ENCODE assay signal across 28 cellular contexts in the genomic region with DNA sequence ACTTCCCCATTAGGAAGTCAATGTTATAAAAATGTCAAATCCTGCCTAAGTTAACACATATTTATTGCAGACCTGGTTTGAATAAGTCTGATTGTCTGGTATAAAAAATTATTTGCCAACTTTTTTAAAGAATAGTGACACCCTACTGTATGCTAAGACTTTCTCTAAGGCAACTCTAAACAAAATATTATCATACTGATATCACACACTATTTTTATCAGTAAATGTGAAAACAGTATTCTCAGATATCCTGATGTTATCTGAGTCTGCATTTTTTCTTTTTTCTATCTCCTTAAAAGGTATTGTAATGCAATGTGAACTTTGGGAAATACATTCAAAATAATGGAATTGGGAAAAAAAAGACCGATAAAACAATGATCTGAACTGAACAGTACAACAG.
"Had no signal": no experiment of that assay in that cellular context is flagged by ENCODE, and none has a peak within 500 bp of the region (broad histone marks: within the 10 kb centered on the region; RNA-seq: fewer than 3 reads in every experiment).

No MANE protein-coding gene starts in this region.

- ATAC-seq: activated CD4-positive, alpha-beta T cell treated with anti-CD3 and anti-CD28 coated beads for 36 hours; gastroesophageal sphincter; left lung; lower lobe of right lung; naive thymus-derived CD8-positive, alpha-beta T cell; stimulated activated naive B cell treated with anti-CD40 and anti-IgM and Interleukin-4, amounts not matched to agents 10 μg/mL and 1 μg/mL and 100 μg/mL, for 72 hours; T-cell had no signal

- H3K9me3 ChIP-seq: adrenal gland, gastroesophageal sphincter, left lung, lower lobe of right lung, right atrium auricular region, stomach, tibial nerve had no signal

- H3K27me3 Mint-ChIP-seq: activated CD4-positive, alpha-beta T cell treated with anti-CD3 and anti-CD28 coated beads for 36 hours; activated naive CD8-positive, alpha-beta T cell treated with anti-CD3 and anti-CD28 coated beads for 36 hours; naive thymus-derived CD8-positive, alpha-beta T cell; stimulated activated naive B cell treated with anti-CD40 and anti-IgM and Interleukin-4, amounts not matched to agents 10 μg/mL and 1 μg/mL and 100 μg/mL, for 72 hours; T-cell had no signal

- H3K36me3 ChIP-seq: adrenal gland, gastroesophageal sphincter, left lung, right atrium auricular region, stomach, tibial nerve had no signal

- H3K27ac Mint-ChIP-seq: activated CD4-positive, alpha-beta T cell treated with anti-CD3 and anti-CD28 coated beads for 36 hours; activated naive CD4-positive, alpha-beta T cell treated with anti-CD3 and anti-CD28 coated beads for 36 hours; activated naive CD8-positive, alpha-beta T cell treated with anti-CD3 and anti-CD28 coated beads for 36 hours; activated T-helper 1 cell treated with anti-CD3 and anti-CD28 coated beads, Interleukin-12 subunit alpha, Interleukin-12 subunit beta, Interleukin-2, Interleukin-4 antibody, amounts not matched to agents 30 ng/mL and 10 ng/mL and 1 ng/mL, durations not matched to agents 14 hours and 24 hours and 36 hours; stimulated activated naive B cell treated with anti-CD40 and anti-IgM and Interleukin-4, amounts not matched to agents 10 μg/mL and 1 μg/mL and 100 μg/mL, for 72 hours; T-helper 2 cell treated with Interferon-gamma antibody and Interleukin-4, amounts not matched to agents 5 μg/mL and 100 μg/mL, for 36 hours had no signal

- H3K4me3 ChIP-seq: adrenal gland, gastroesophageal sphincter, left lung, lower lobe of right lung, right atrium auricular region, stomach, tibial nerve had no signal

- H3K27me3 ChIP-seq: adrenal gland, gastroesophageal sphincter, left lung, right atrium auricular region, stomach, tibial nerve had no signal

- DNase-seq: activated CD4-positive, alpha-beta T cell treated with anti-CD3 and anti-CD28 coated beads for 36 hours; activated CD4-positive, alpha-beta T cell treated with anti-CD3 and anti-CD28 coated beads, Interleukin-2, amount 50 U/mL, for 4 hours; activated CD4-positive, CD25-positive, alpha-beta regulatory T cell; activated effector memory CD4-positive, alpha-beta T cell treated with anti-CD3 and anti-CD28 coated beads, Interleukin-2, amount 50 U/mL, for 16 hours; activated naive CD4-positive, alpha-beta T cell treated with anti-CD3 and anti-CD28 coated beads for 36 hours; activated naive CD8-positive, alpha-beta T cell treated with anti-CD3 and anti-CD28 coated beads for 36 hours; activated T-cell treated with anti-CD3 and anti-CD28 coated beads for 4 hours; adrenal gland; aorta; caudate nucleus; effector CD8-positive, alpha-beta T cell; hippocampal formation; left lung; lower lobe of right lung; mesenchymal stem cell; naive thymus-derived CD8-positive, alpha-beta T cell; nucleus accumbens; stimulated activated CD4-positive, alpha-beta T cell treated with anti-CD3 and anti-CD28 coated beads, Interleukin-15, amount 100 ng/mL, for 24 hours; stimulated activated CD4-positive, alpha-beta T cell treated with anti-CD3 and anti-CD28 coated beads, Interleukin-2, amount 100 ng/mL, for 24 hours; stimulated activated naive B cell treated with anti-CD40 and anti-IgM and Interleukin-4, amounts not matched to agents 10 μg/mL and 1 μg/mL and 100 μg/mL, for 72 hours; stomach; T-cell had no signal

- H3K27ac ChIP-seq: adrenal gland, gastroesophageal sphincter, left lung, lower lobe of right lung, right atrium auricular region, stomach, tibial nerve had no signal

- H3K4me3 Mint-ChIP-seq: activated CD4-positive, alpha-beta T cell treated with anti-CD3 and anti-CD28 coated beads for 36 hours; activated naive CD4-positive, alpha-beta T cell treated with anti-CD3 and anti-CD28 coated beads for 36 hours; activated naive CD8-positive, alpha-beta T cell treated with anti-CD3 and anti-CD28 coated beads for 36 hours; activated T-helper 1 cell treated with anti-CD3 and anti-CD28 coated beads, Interleukin-12 subunit alpha, Interleukin-12 subunit beta, Interleukin-2, Interleukin-4 antibody, amounts not matched to agents 30 ng/mL and 10 ng/mL and 1 ng/mL, durations not matched to agents 14 hours and 24 hours and 36 hours; naive thymus-derived CD8-positive, alpha-beta T cell; neural crest cell; stimulated activated naive B cell treated with anti-CD40 and anti-IgM and Interleukin-4, amounts not matched to agents 10 μg/mL and 1 μg/mL and 100 μg/mL, for 72 hours; T-cell; T-helper 2 cell treated with Interferon-gamma antibody and Interleukin-4, amounts not matched to agents 5 μg/mL and 100 μg/mL, for 36 hours had no signal

- H3K9me3 Mint-ChIP-seq: activated naive CD4-positive, alpha-beta T cell treated with anti-CD3 and anti-CD28 coated beads for 36 hours; activated naive CD8-positive, alpha-beta T cell treated with anti-CD3 and anti-CD28 coated beads for 36 hours; activated T-helper 1 cell treated with anti-CD3 and anti-CD28 coated beads, Interleukin-12 subunit alpha, Interleukin-12 subunit beta, Interleukin-2, Interleukin-4 antibody, amounts not matched to agents 30 ng/mL and 10 ng/mL and 1 ng/mL, durations not matched to agents 14 hours and 24 hours and 36 hours; naive thymus-derived CD8-positive, alpha-beta T cell; neural crest cell; stimulated activated naive B cell treated with anti-CD40 and anti-IgM and Interleukin-4, amounts not matched to agents 10 μg/mL and 1 μg/mL and 100 μg/mL, for 72 hours; T-cell; T-helper 2 cell treated with Interferon-gamma antibody and Interleukin-4, amounts not matched to agents 5 μg/mL and 100 μg/mL, for 36 hours had no signal
